Comparison of ENCODE assay signal across 1 cellular context in the genomic region with DNA sequence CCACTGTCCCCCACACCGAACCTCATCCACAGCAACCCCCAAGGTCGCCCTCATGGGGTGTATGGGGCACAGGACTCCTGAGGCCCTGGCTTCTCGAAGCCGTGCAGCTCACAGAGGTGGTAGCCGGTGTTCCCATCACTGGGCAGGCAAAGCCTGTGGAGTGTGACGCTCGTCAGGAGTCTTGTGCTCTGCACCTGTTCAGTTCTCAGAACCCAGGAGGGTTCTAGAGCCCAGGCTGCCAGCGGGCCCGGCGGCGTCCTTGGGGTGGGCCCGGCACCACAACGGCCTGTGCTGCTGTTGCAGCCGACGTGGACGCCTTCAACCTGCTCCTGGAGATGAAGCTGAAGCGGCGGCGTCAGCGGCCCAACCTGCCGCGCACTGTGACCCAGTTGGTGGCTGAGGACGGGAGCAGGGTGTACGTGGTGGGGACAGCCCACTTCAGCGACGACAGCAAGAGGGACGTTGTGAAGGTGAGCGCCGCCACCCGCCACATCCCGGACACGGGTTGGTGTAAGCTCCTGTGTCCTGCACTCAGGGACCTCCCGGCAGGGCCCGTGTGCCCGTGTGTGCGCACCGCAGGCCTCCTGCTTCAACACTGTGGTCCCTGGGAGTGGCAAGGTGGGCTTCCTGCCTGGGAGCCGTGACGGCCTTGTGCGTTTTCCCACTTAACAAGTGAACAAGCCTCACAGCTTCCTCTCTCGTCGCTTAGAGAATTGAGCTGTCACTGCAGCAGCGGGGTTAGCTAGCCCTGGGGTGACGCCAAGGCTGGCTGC.
TF ChIP-seq lines count a peak whose summit lies in the region.

No MANE protein-coding gene starts in this region.

TF ChIP-seq in H1, 55 proteins besides CTCF, POLR2A, EP300 and RAD21:
- TF ChIP-seq CREB1 (IDR thresholded peaks at IDR 0.05): no peak
- TF ChIP-seq BACH1 (IDR thresholded peaks at IDR 0.05; ENCODE audit: low read length): no peak
- TF ChIP-seq POU5F1 (IDR thresholded peaks at IDR 0.05; ENCODE audit: low read depth, low read length): no peak
- no peak for TF ChIP-seq KDM5A (IDR thresholded peaks at IDR 0.05; ENCODE audit: low read length)
- no peak for TF ChIP-seq HDAC2 (IDR thresholded peaks at IDR 0.05; ENCODE audit: borderline replicate concordance in 1 of 2, low read depth in 2 of 2, low read length in 2 of 2)
- TF ChIP-seq SIN3A (conservative IDR thresholded peaks at IDR 0.05 in 1 of 2, IDR thresholded peaks at IDR 0.05 in 1 of 2; ENCODE audit: low read depth in 1 of 2, low read length in 2 of 2): no peak
- TF ChIP-seq HDAC6 (IDR thresholded peaks at IDR 0.05; ENCODE audit: low read depth, low read length): no peak
